Comparison of ENCODE assay signal across 11 cellular contexts in the genomic region with DNA sequence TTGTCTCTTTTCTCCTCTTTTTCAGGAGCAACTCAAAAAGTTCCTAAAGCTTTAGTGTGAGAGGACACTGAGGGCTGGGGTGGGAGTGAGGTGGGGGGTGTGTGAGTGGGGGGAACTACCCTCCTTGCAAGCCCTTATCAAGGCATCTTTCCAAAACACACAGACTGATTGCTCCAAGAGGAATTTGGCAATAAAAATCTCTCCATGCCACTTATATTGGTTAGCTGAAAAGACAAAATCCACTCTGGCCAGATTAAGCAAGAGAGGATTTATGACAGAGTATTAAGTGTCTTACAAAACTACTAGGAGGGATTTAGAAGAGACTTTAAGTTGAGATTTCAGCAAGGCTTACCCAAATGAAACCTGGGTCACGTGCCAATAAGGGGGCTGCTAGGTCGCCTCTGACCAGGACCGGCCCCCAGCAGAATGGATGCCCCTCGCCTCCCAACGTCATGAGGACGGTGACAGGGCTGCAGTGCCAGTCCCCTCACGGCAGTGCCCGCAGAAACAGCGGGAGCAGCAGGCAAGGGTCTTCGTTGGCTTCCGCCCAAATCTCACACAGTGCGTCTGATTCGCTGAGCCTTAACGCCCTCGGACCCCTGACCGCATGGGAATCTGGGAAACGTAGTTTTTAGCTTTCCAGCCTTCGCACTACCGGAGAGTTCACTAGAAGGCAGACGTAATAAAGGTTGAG. TPM values are rescaled to one million over a fixed set of nuclear protein-coding genes. Genes with fewer than 3 reads are reported as not detected.
DNase-seq lines count a peak whose midpoint lies in the region; ATAC-seq and TF ChIP-seq lines count a peak whose summit lies in the region.
"Had no signal": no experiment of that assay in that cellular context is flagged by ENCODE, and none has a peak within 500 bp of the region (broad histone marks: within the 10 kb centered on the region; RNA-seq: fewer than 3 reads in every experiment).

No MANE protein-coding gene starts in this region.

- intact Hi-C loops in lower lobe of right lung (cut with DNase I), result no loop called here

- H3K4me1 ChIP-seq in ectodermal cell (ENCODE audit: control insufficient read depth, insufficient read depth, low read length), result peaks cover 5% of the 10 kb centered on the region
- H3K4me1 ChIP-seq in lower lobe of right lung, result peaks cover 24% of the 10 kb centered on the region
- H3K4me1 ChIP-seq in upper lobe of left lung, result peaks cover 2 to 9% (median 5%) of the 10 kb centered on the region in 4 donors

- TF ChIP-seq POLR2A in upper lobe of left lung (IDR thresholded peaks at IDR 0.05), result no peak

- TF ChIP-seq CTCF in lower lobe of right lung (IDR thresholded peaks at IDR 0.05) (no peak), upper lobe of left lung (IDR thresholded peaks at IDR 0.05) (no peak)

- H3K27ac ChIP-seq in ectodermal cell (ENCODE audit: insufficient read depth, low read depth, low read length, poor library complexity, severe bottlenecking), result no peak overlapping the region
- peak overlapping the region; percentile 46 for H3K27ac ChIP-seq in lower lobe of right lung
- H3K27ac ChIP-seq in upper lobe of left lung, result peak overlapping the region in 3 of 4 donors; percentile 37 to 74 (median 68)

- TF ChIP-seq EP300 in upper lobe of left lung (IDR thresholded peaks at IDR 0.05), result no peak

- H3K36me3 ChIP-seq in ectodermal cell (ENCODE audit: control insufficient read depth, insufficient read depth, low read length), result no peaks in the 10 kb centered on the region
- no peaks in the 10 kb centered on the region for H3K36me3 ChIP-seq in lower lobe of right lung
- no peaks in the 10 kb centered on the region for H3K36me3 ChIP-seq in upper lobe of left lung

- no peaks in the 10 kb centered on the region for H3K9me3 ChIP-seq in ectodermal cell (ENCODE audit: control insufficient read depth, low read length)
- no peaks in the 10 kb centered on the region for H3K9me3 ChIP-seq in lower lobe of right lung
- no peaks in the 10 kb centered on the region for H3K9me3 ChIP-seq in upper lobe of left lung

- ATAC-seq in lower lobe of right lung (peak in 1 of 2 donors; percentile 68), upper lobe of left lung (ENCODE audit: low FRiP score in 2 of 2) (peak in 1 of 2 donors; percentile 4), HG03457 (IDR thresholded peaks at IDR 0.05; ENCODE audit: unreplicated experiment) (no peak), HG03196 (IDR thresholded peaks at IDR 0.05; ENCODE audit: unreplicated experiment) (no peak)
- ATAC-seq: natural killer cell had no signal

- DNase-seq in M059J (ENCODE audit: low read depth) (peak; percentile 22), lower lobe of right lung (no peak), upper lobe of left lung (peak in 1 of 2 donors; percentile 39), UCSD-AML1 (lab: John Stamatoyannopoulos, UW; ENCODE audit: unreplicated experiment) (no peak)
- DNase-seq: activated gamma-delta T cell treated with Interleukin-2 at 50 U/mL for 16 hours, natural killer cell, NCI-H2171 treated with DMSO at 0.1 percent for 48 hours, Right ventricle myocardium superior had no signal

- 4% methylated on average over 17 to 20 of the region's 20 CpGs for WGBS in ectodermal cell, 2 experiments
- 48 to 58% methylated on average over 17 to 20 of the region's 20 CpGs for WGBS in upper lobe of left lung, 2 donors

- H3K4me3 ChIP-seq in ectodermal cell (ENCODE audit: insufficient read depth, low read depth, low read length) (peak overlapping the region; percentile 57), lower lobe of right lung (no peak overlapping the region), upper lobe of left lung (peak overlapping the region in 1 of 4 donors; percentile 26)

- no peaks in the 10 kb centered on the region for H3K27me3 ChIP-seq in ectodermal cell (ENCODE audit: control insufficient read depth, insufficient read depth, low read length, poor library complexity, severe bottlenecking)
- H3K27me3 ChIP-seq in lower lobe of right lung (ENCODE audit: low read depth), result no peaks in the 10 kb centered on the region
- no peaks in the 10 kb centered on the region for H3K27me3 ChIP-seq in upper lobe of left lung

RNA-seq across cellular contexts. Expression of a gene that starts 22.1 kb away (rescaled TPM):
- total RNA-seq in M059J (2014; rRNA removed; shearing (Covaris generic)), result 21.5 and 27.8 TPM in 2 replicates
- 36.3 TPM for polyA plus RNA-seq in ectodermal cell (2013, experiment 1 of 4)
- polyA plus RNA-seq in ectodermal cell (2013, experiment 2 of 4), result 34.1 TPM
- polyA plus RNA-seq in ectodermal cell (2013, experiment 3 of 4), result 31.6 TPM
- polyA plus RNA-seq in ectodermal cell (2013, experiment 4 of 4), result 35.8 TPM
- total RNA-seq in lower lobe of right lung (30.2 TPM), upper lobe of left lung (10 to 100 TPM in 5 of 6 donors, 1 to 10 TPM in 1; 9.9 to 35.4 (median 26.9) TPM)

RNA-seq across cellular contexts. Expression of a gene that starts 35.4 kb away (rescaled TPM):
- 18.4 and 27.5 TPM in 2 replicates for total RNA-seq in M059J (2014; rRNA removed; shearing (Covaris generic))
- 5.6 TPM for polyA plus RNA-seq in ectodermal cell (2013, experiment 1 of 4)
- 7.1 TPM for polyA plus RNA-seq in ectodermal cell (2013, experiment 2 of 4)
- 5.7 TPM for polyA plus RNA-seq in ectodermal cell (2013, experiment 3 of 4)
- polyA plus RNA-seq in ectodermal cell (2013, experiment 4 of 4), result 5.8 TPM
- total RNA-seq in lower lobe of right lung, result 12.9 TPM
- 10 to 100 TPM in 1 of 6 donors, 1 to 10 TPM in 5; 2.4 to 16.3 (median 7.5) TPM for total RNA-seq in upper lobe of left lung
